ENCODE assay signal across 9 cellular contexts in the genomic region with DNA sequence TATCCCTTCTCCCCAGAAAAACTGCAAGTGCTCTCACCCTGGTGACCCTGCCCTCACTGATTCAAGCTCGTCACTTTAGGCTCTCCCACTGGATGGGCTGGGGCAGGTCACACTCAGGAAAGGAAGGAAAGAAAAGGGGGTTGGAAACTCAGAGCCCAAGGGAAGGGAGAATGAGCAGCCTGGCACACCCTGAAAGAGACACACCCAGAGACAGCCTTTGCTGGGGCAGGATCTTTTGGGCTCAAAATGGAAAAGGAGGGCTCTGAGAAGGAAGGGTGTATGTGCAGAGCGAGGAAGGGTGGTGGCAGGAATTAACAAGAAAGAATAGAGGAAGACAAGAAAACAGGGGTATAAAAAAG. TPM values are rescaled to one million over a fixed set of nuclear protein-coding genes. Genes with fewer than 3 reads are reported as not detected.
DNase-seq lines count a peak whose midpoint lies in the region; ATAC-seq and TF ChIP-seq lines count a peak whose summit lies in the region.
"Had no signal": no experiment of that assay in that cellular context is flagged by ENCODE, and none has a peak within 500 bp of the region (broad histone marks: within the 10 kb centered on the region; RNA-seq: fewer than 3 reads in every experiment).

No MANE protein-coding gene starts in this region.

- peak overlapping the region; percentile 90 to 100 (median 97) for H3K4me3 Mint-ChIP-seq in naive thymus-derived CD4-positive, alpha-beta T cell

- TF ChIP-seq CTCF in AG09309 (IDR thresholded peaks at IDR 0.05; ENCODE audit: control insufficient read depth, insufficient read depth, low read depth, low read length, missing control alignments) (no peak), Loucy (conservative IDR thresholded peaks at IDR 0.05; ENCODE audit: low read length) (no peak)

- H3K36me3 ChIP-seq in Loucy (ENCODE audit: insufficient read depth, low read length), result no peaks in the 10 kb centered on the region; the same call in 1 of the 2 replicates
- H3K36me3 ChIP-seq in naive thymus-derived CD4-positive, alpha-beta T cell (ENCODE audit: control insufficient read depth in 2 of 3, insufficient read depth in 3 of 3, low read length in 3 of 3), result peaks cover 0 to 43% (median 5%) of the 10 kb centered on the region in 3 experiments

- peaks cover 5% of the 10 kb centered on the region for H3F3A ChIP-seq in Loucy (ENCODE audit: low read depth)

- H3K27ac Mint-ChIP-seq in naive thymus-derived CD4-positive, alpha-beta T cell, result peak overlapping the region; percentile 95 to 99 (median 97)

- no peaks in the 10 kb centered on the region for H3K9me3 ChIP-seq in Loucy (ENCODE audit: insufficient read depth, low read depth, low read length)
- no peaks in the 10 kb centered on the region for H3K9me3 ChIP-seq in naive thymus-derived CD4-positive, alpha-beta T cell (ENCODE audit: control insufficient read depth in 2 of 3, low read length in 3 of 3)

- H3K4me3 ChIP-seq in AG09309 (ENCODE audit: control insufficient read depth, low read depth, low read length), result peak overlapping the region; percentile 89
- H3K4me3 ChIP-seq in Loucy (ENCODE audit: low read length, poor library complexity, severe bottlenecking), result peak overlapping the region; percentile 97
- peak overlapping the region; percentile 98 for H3K4me3 ChIP-seq in naive thymus-derived CD4-positive, alpha-beta T cell (ENCODE audit: low read length)

- H2AFZ ChIP-seq in Loucy (ENCODE audit: low read length), result no peak overlapping the region

- POLR2A ChIA-PET in naive thymus-derived CD4-positive, alpha-beta T cell (lab: Charles Lee), result interaction anchor here (0.6 to 15.7 kb wide), 13 partner anchors 7 to 205 kb away, joined by 3 to 499 read pairs (median 7); partner anchors contain the start of genes MDC1, MRPS18B, NRM and PPP1R10

- H3K4me1 ChIP-seq in Loucy (ENCODE audit: insufficient read depth, low read length, poor library complexity, severe bottlenecking), result peaks cover 57% of the 10 kb centered on the region
- H3K4me1 ChIP-seq in naive thymus-derived CD4-positive, alpha-beta T cell (ENCODE audit: control insufficient read depth in 2 of 2, insufficient read depth in 2 of 2, low read length in 2 of 2), result peaks cover 12 to 26% of the 10 kb centered on the region in 2 donors

- no peaks in the 10 kb centered on the region for H3K9me2 ChIP-seq in Loucy (replicated peaks; ENCODE audit: low read depth, low read length)

- H3K36me3 Mint-ChIP-seq in naive thymus-derived CD4-positive, alpha-beta T cell, result peaks cover 21 to 73% (median 26%) of the 10 kb centered on the region in 5 donors

- peaks cover 95% of the 10 kb centered on the region for H3K79me2 ChIP-seq in Loucy (ENCODE audit: insufficient read depth, low read length)

- peak overlapping the region; percentile 96 for H3K9ac ChIP-seq in Loucy (ENCODE audit: low read depth, low read length, poor library complexity, severe bottlenecking)

- H4K20me1 ChIP-seq in Loucy (ENCODE audit: insufficient read depth, low read length, poor library complexity, severe bottlenecking), result peaks cover 49% of the 10 kb centered on the region

- peak overlapping the region; percentile 97 for H3K4me2 ChIP-seq in Loucy (ENCODE audit: low read depth, low read length, poor library complexity, severe bottlenecking)

- H3K27me3 ChIP-seq in Loucy (ENCODE audit: insufficient read depth, low read length, poor library complexity, severe bottlenecking), result no peaks in the 10 kb centered on the region
- H3K27me3 ChIP-seq in naive thymus-derived CD4-positive, alpha-beta T cell (ENCODE audit: control insufficient read depth in 2 of 2, insufficient read depth in 2 of 2, low read length in 2 of 2), result no peaks in the 10 kb centered on the region

- DNase-seq in AG09309 (ENCODE audit: low read depth), result no peak
- no peak for DNase-seq in naive thymus-derived CD4-positive, alpha-beta T cell
- DNase-seq in islet precursor cell, result no peak
- no peak for DNase-seq in HPDE6-E6E7 (ENCODE audit: extremely low spot score)
- DNase-seq: retina had no signal

- intact Hi-C loops in naive thymus-derived CD4-positive, alpha-beta T cell (cut with micrococcal nuclease), result loop anchor here (2.0 to 5.0 kb wide), 4 partner anchors 127 to 473 kb away; partner anchors contain the start of genes CCHCR1 (in 1 of the 2), GNL1 (in 1 of the 2), PRR3 (in 1 of the 2) and TCF19 (in 1 of the 2)

- CTCF ChIA-PET in naive thymus-derived CD4-positive, alpha-beta T cell (lab: Charles Lee), result interaction anchor here (8.9 kb wide), 1 partner anchor 36 kb away, joined by 304 read pairs; the partner anchor contains the start of genes MDC1 and TUBB

- no peaks in the 10 kb centered on the region for H3K27me3 Mint-ChIP-seq in naive thymus-derived CD4-positive, alpha-beta T cell

- no peak for ATAC-seq in naive thymus-derived CD4-positive, alpha-beta T cell
- ATAC-seq in GM19467 (IDR thresholded peaks at IDR 0.05; ENCODE audit: unreplicated experiment) (no peak), GM21825 (IDR thresholded peaks at IDR 0.05; ENCODE audit: unreplicated experiment) (no peak)

- H3K4me1 Mint-ChIP-seq in naive thymus-derived CD4-positive, alpha-beta T cell, result peaks cover 40 to 52% (median 43%) of the 10 kb centered on the region in 7 donors

- peak overlapping the region; percentile 78 for H3K27ac ChIP-seq in cingulate gyrus (ENCODE audit: low read depth, low read length)
- peak overlapping the region; percentile 95 for H3K27ac ChIP-seq in naive thymus-derived CD4-positive, alpha-beta T cell (ENCODE audit: low read depth, low read length)

- H3K9me3 Mint-ChIP-seq in naive thymus-derived CD4-positive, alpha-beta T cell, result peaks cover 0 to 5% (median 0%) of the 10 kb centered on the region in 11 donors

RNA-seq across cellular contexts. Expression of gene PPP1R18, which starts 2.5 kb away (rescaled TPM):
- 100 to 1,000 TPM in 2 of 5 experiments, 10 to 100 TPM in 3; 60.9 to 262 (median 95.3) TPM for total RNA-seq in naive thymus-derived CD4-positive, alpha-beta T cell
- polyA plus RNA-seq in naive thymus-derived CD4-positive, alpha-beta T cell, result 10 to 100 TPM; 70.3 to 90.5 TPM

RNA-seq across cellular contexts. Expression of gene NRM, which starts 6.8 kb away (rescaled TPM):
- 10 to 100 TPM in 1 of 5 experiments, 1 to 10 TPM in 4; 2.3 to 29.4 (median 3.1) TPM for total RNA-seq in naive thymus-derived CD4-positive, alpha-beta T cell
- polyA plus RNA-seq in naive thymus-derived CD4-positive, alpha-beta T cell, result 1 to 10 TPM; 7.2 to 7.6 TPM

RNA-seq across cellular contexts. Expression of gene DHX16, which starts 11.2 kb away (rescaled TPM):
- 10 to 100 TPM; 25.9 to 51.5 (median 46.7) TPM for total RNA-seq in naive thymus-derived CD4-positive, alpha-beta T cell
- 10 to 100 TPM; 14.9 to 38.3 TPM for polyA plus RNA-seq in naive thymus-derived CD4-positive, alpha-beta T cell

RNA-seq across cellular contexts. Expression of gene MDC1, which starts 33.1 kb away (rescaled TPM):
- 10 to 100 TPM; 40.3 to 78.9 (median 62.0) TPM for total RNA-seq in naive thymus-derived CD4-positive, alpha-beta T cell
- polyA plus RNA-seq in naive thymus-derived CD4-positive, alpha-beta T cell, result 10 to 100 TPM in 1 of 2 donors, 1 to 10 TPM in 1; 4.5 to 11.0 TPM

RNA-seq across cellular contexts. Expression of gene TUBB, which starts 36.2 kb away (rescaled TPM):
- 100 to 1,000 TPM in 4 of 5 experiments, 10 to 100 TPM in 1; 86.7 to 930 (median 242) TPM for total RNA-seq in naive thymus-derived CD4-positive, alpha-beta T cell
- 100 to 1,000 TPM; 107 to 151 TPM for polyA plus RNA-seq in naive thymus-derived CD4-positive, alpha-beta T cell
